12 cellular contexts compared by ENCODE assay signal in the genomic region with DNA sequence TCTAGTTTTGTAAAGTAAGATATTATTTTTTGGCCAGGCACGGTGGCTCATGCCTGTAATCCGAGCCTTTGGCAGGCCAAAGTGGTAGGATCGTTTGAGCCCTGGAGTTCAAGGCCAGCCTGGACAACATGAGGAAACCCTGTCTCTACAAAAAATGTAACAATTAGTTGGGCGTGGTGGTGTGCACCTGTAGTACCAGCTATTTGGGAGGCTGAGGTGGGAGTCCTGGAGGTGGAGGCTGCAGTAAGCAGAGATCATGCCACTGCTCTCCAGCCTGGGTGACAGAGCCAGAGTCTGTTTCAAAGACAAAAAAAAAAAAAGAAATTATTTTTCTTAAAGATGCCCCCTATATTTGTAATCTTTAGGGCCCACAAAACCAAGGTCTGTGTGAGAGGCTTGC. TPM values are rescaled to one million over a fixed set of nuclear protein-coding genes. Genes with fewer than 3 reads are reported as not detected.
A peak's percentile ranks its signal among the peaks of the same experiment; 100 is the strongest.
DNase-seq lines count a peak whose midpoint lies in the region; ATAC-seq and TF ChIP-seq lines count a peak whose summit lies in the region.
"Had no signal": no experiment of that assay in that cellular context is flagged by ENCODE, and none has a peak within 500 bp of the region (broad histone marks: within the 10 kb centered on the region; RNA-seq: fewer than 3 reads in every experiment).

No MANE protein-coding gene starts in this region.

- no peak for DNase-seq in activated naive CD4-positive, alpha-beta T cell treated with anti-CD3 and anti-CD28 coated beads, Interleukin-2, amount 10 ng/mL, durations not matched to agents 7 days and 5 days
- DNase-seq in activated naive CD4-positive, alpha-beta T cell (lab: John Stamatoyannopoulos, UW): no peak
- no peak for DNase-seq in mesothelial cell of epicardium (ENCODE audit: low spot score in 2 of 2, unreplicated experiment in 2 of 2)
- DNase-seq in type B pancreatic cell (ENCODE audit: extremely low spot score, unreplicated experiment): no peak
- no peak for DNase-seq in brain microvascular endothelial cell
- no peak for DNase-seq in putamen (ENCODE audit: low spot score)
- no peak for DNase-seq in HCEC 1CT
- DNase-seq: DMS79; KBM-7; NCI-H1092; stimulated activated CD4-positive, alpha-beta T cell treated with anti-CD3 and anti-CD28 coated beads, Interleukin-2, amount 100 ng/mL, for 48 hours had no signal

- H3K4me1 Mint-ChIP-seq in activated naive CD4-positive, alpha-beta T cell treated with anti-CD3 and anti-CD28 coated beads, Interleukin-2, amount 10 ng/mL, durations not matched to agents 7 days and 5 days: peaks cover 41% of the 10 kb centered on the region
- peaks cover 6% of the 10 kb centered on the region for H3K4me1 Mint-ChIP-seq in activated T-helper 17 cell treated with anti-CD3 and anti-CD28 coated beads, Interleukin-2, amount 50 U/mL, for 72 hours
- peaks cover 21% of the 10 kb centered on the region for H3K4me1 Mint-ChIP-seq in mesothelial cell of epicardium
- peaks cover 36% of the 10 kb centered on the region for H3K4me1 Mint-ChIP-seq in type B pancreatic cell (ENCODE audit: unreplicated experiment)

- no peak for ATAC-seq in activated T-helper 17 cell treated with anti-CD3 and anti-CD28 coated beads, Interleukin-2, amount 50 U/mL, for 72 hours (replicated peaks)

- peaks cover 13% of the 10 kb centered on the region for H3K27me3 Mint-ChIP-seq in activated naive CD4-positive, alpha-beta T cell treated with anti-CD3 and anti-CD28 coated beads, Interleukin-2, amount 10 ng/mL, durations not matched to agents 7 days and 5 days
- no peaks in the 10 kb centered on the region for H3K27me3 Mint-ChIP-seq in activated T-helper 17 cell treated with anti-CD3 and anti-CD28 coated beads, Interleukin-2, amount 50 U/mL, for 72 hours
- H3K27me3 Mint-ChIP-seq in mesothelial cell of epicardium (ENCODE audit: low read depth): no peaks in the 10 kb centered on the region
- H3K27me3 Mint-ChIP-seq in type B pancreatic cell: no peaks in the 10 kb centered on the region

- in situ Hi-C loops in brain microvascular endothelial cell (cut with HindIII; ENCODE audit: low pct_ligation_motif_present, low sequenced_read_pairs): loop anchor here (25.0 kb wide), 1 partner anchor 114 kb away; the partner anchor contains the start of gene LRRC37B

- CTCF ChIA-PET in activated naive CD4-positive, alpha-beta T cell treated with anti-CD3 and anti-CD28 coated beads, Interleukin-2, amount 10 ng/mL, durations not matched to agents 7 days and 5 days (lab: Charles Lee): interaction anchor here (1.0 to 1.3 kb wide), 2 partner anchors 10 to 120 kb away, joined by 3 to 5 read pairs; partner anchors contain the start of gene LRRC37B

- no peak overlapping the region for H3K4me3 Mint-ChIP-seq in activated naive CD4-positive, alpha-beta T cell treated with anti-CD3 and anti-CD28 coated beads, Interleukin-2, amount 10 ng/mL, durations not matched to agents 7 days and 5 days
- H3K4me3 Mint-ChIP-seq in activated T-helper 17 cell treated with anti-CD3 and anti-CD28 coated beads, Interleukin-2, amount 50 U/mL, for 72 hours: peak overlapping the region; percentile 85
- H3K4me3 Mint-ChIP-seq in mesothelial cell of epicardium: no peak overlapping the region
- H3K4me3 Mint-ChIP-seq in type B pancreatic cell: peak overlapping the region; percentile 49

- no peaks in the 10 kb centered on the region for H3K27me3 ChIP-seq in brain microvascular endothelial cell (replicated peaks)

- H3K9me3 Mint-ChIP-seq in activated naive CD4-positive, alpha-beta T cell treated with anti-CD3 and anti-CD28 coated beads, Interleukin-2, amount 10 ng/mL, durations not matched to agents 7 days and 5 days: no peaks in the 10 kb centered on the region
- no peaks in the 10 kb centered on the region for H3K9me3 Mint-ChIP-seq in activated T-helper 17 cell treated with anti-CD3 and anti-CD28 coated beads, Interleukin-2, amount 50 U/mL, for 72 hours
- H3K9me3 Mint-ChIP-seq in mesothelial cell of epicardium (peaks cover 5% of the 10 kb centered on the region), type B pancreatic cell (no peaks in the 10 kb centered on the region)

- H3K36me3 Mint-ChIP-seq in activated naive CD4-positive, alpha-beta T cell treated with anti-CD3 and anti-CD28 coated beads, Interleukin-2, amount 10 ng/mL, durations not matched to agents 7 days and 5 days: peaks cover 15% of the 10 kb centered on the region
- H3K36me3 Mint-ChIP-seq in activated T-helper 17 cell treated with anti-CD3 and anti-CD28 coated beads, Interleukin-2, amount 50 U/mL, for 72 hours (ENCODE audit: low read depth): no peaks in the 10 kb centered on the region
- H3K36me3 Mint-ChIP-seq in mesothelial cell of epicardium: peaks cover 7% of the 10 kb centered on the region
- H3K36me3 Mint-ChIP-seq in type B pancreatic cell: no peaks in the 10 kb centered on the region

- H3K36me3 ChIP-seq in brain microvascular endothelial cell (replicated peaks): no peaks in the 10 kb centered on the region

- H3K27ac Mint-ChIP-seq in activated naive CD4-positive, alpha-beta T cell treated with anti-CD3 and anti-CD28 coated beads, Interleukin-2, amount 10 ng/mL, durations not matched to agents 7 days and 5 days: peak overlapping the region; percentile 98
- peak overlapping the region; percentile 21 for H3K27ac Mint-ChIP-seq in activated T-helper 17 cell treated with anti-CD3 and anti-CD28 coated beads, Interleukin-2, amount 50 U/mL, for 72 hours
- H3K27ac Mint-ChIP-seq in mesothelial cell of epicardium: peak overlapping the region; percentile 50
- H3K27ac Mint-ChIP-seq in type B pancreatic cell: no peak overlapping the region

- no peak overlapping the region for H3K27ac ChIP-seq in brain microvascular endothelial cell

- H3K4me3 ChIP-seq in brain microvascular endothelial cell (ENCODE audit: low read depth, low read length): no peak overlapping the region

- TF ChIP-seq CTCF in mesothelial cell of epicardium (IDR thresholded peaks at IDR 0.05; ENCODE audit: unreplicated experiment) (no peak), type B pancreatic cell (conservative IDR thresholded peaks at IDR 0.05) (no peak), brain microvascular endothelial cell (IDR thresholded peaks at IDR 0.05; ENCODE audit: low read depth, low read length, missing control alignments) (no peak)

RNA-seq across cellular contexts. Expression of gene RHOT1, which starts 16.0 kb away (rescaled TPM):
- total RNA-seq in activated T-helper 17 cell treated with anti-CD3 and anti-CD28 coated beads, Interleukin-2, amount 50 U/mL, for 72 hours: 10 to 100 TPM; 19.5 to 26.2 TPM
- total RNA-seq in mesothelial cell of epicardium (31.7 to 36.9 TPM (median 34.6 TPM) in 3 replicates), type B pancreatic cell (ENCODE audit: low replicate concordance) (24.3 and 26.2 TPM in 2 replicates)

Comparison
In these comparisons a context has a peak if more than half of its experiments do, and no peak if none do; other contexts are left out.
1. H3K4me3 Mint-ChIP-seq: peak in activated T-helper 17 cell treated with anti-CD3 and anti-CD28 coated beads, Interleukin-2, amount 50 U/mL, for 72 hours (single experiment) and type B pancreatic cell (single experiment); none in activated naive CD4-positive, alpha-beta T cell treated with anti-CD3 and anti-CD28 coated beads, Interleukin-2, amount 10 ng/mL, durations not matched to agents 7 days and 5 days (single experiment) and mesothelial cell of epicardium (single experiment).